ENCODE assay signal across 1 cellular context in genomic region chr17:4005296-4006164, GRCh38.
TF ChIP-seq lines count a peak whose summit lies in the region.

No MANE protein-coding gene starts in this region.

TF ChIP-seq in K562, 482 proteins besides CTCF, POLR2A, EP300 and RAD21 (continued from another document):
- TF ChIP-seq POLR2AphosphoS2 (IDR thresholded peaks at IDR 0.05; ENCODE audit: low read length) = no peak
- TF ChIP-seq CREB5 (CRISPR knock-in tag; IDR thresholded peaks at IDR 0.05) = no peak
- TF ChIP-seq ZNF3 (CRISPR knock-in tag; IDR thresholded peaks at IDR 0.05) = no peak
- TF ChIP-seq ASH1L (IDR thresholded peaks at IDR 0.05; ENCODE audit: borderline replicate concordance, low read depth, partially characterized antibody) = no peak
- no peak for TF ChIP-seq ZNF518B (CRISPR knock-in tag; IDR thresholded peaks at IDR 0.05)
- no peak for TF ChIP-seq HMG20A (CRISPR knock-in tag; conservative IDR thresholded peaks at IDR 0.05)
- TF ChIP-seq NEUROD1 (IDR thresholded peaks at IDR 0.05; ENCODE audit: borderline replicate concordance, low read depth, low read length, partially characterized antibody) = no peak
- TF ChIP-seq ZNF609 (CRISPR knock-in tag; IDR thresholded peaks at IDR 0.05; ENCODE audit: borderline replicate concordance) = no peak
- TF ChIP-seq MCM3 (IDR thresholded peaks at IDR 0.05) = no peak
- TF ChIP-seq, protein P1, sequence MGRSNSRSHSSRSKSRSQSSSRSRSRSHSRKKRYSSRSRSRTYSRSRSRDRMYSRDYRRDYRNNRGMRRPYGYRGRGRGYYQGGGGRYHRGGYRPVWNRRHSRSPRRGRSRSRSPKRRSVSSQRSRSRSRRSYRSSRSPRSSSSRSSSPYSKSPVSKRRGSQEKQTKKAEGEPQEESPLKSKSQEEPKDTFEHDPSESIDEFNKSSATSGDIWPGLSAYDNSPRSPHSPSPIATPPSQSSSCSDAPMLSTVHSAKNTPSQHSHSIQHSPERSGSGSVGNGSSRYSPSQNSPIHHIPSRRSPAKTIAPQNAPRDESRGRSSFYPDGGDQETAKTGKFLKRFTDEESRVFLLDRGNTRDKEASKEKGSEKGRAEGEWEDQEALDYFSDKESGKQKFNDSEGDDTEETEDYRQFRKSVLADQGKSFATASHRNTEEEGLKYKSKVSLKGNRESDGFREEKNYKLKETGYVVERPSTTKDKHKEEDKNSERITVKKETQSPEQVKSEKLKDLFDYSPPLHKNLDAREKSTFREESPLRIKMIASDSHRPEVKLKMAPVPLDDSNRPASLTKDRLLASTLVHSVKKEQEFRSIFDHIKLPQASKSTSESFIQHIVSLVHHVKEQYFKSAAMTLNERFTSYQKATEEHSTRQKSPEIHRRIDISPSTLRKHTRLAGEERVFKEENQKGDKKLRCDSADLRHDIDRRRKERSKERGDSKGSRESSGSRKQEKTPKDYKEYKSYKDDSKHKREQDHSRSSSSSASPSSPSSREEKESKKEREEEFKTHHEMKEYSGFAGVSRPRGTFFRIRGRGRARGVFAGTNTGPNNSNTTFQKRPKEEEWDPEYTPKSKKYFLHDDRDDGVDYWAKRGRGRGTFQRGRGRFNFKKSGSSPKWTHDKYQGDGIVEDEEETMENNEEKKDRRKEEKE (IDR thresholded peaks at IDR 0.05; ENCODE audit: borderline replicate concordance in 1 of 2, control insufficient read depth in 1 of 2, low read depth in 2 of 2, low read length in 1 of 2) = no peak
- no peak for TF ChIP-seq COPS2 (conservative IDR thresholded peaks at IDR 0.05)
- no peak for TF ChIP-seq ZNF507 (tag; conservative IDR thresholded peaks at IDR 0.05)
- no peak for TF ChIP-seq CBX1 (IDR thresholded peaks at IDR 0.05; ENCODE audit: low read depth)
